ENCODE assay signal across 8 cellular contexts in the genomic region with DNA sequence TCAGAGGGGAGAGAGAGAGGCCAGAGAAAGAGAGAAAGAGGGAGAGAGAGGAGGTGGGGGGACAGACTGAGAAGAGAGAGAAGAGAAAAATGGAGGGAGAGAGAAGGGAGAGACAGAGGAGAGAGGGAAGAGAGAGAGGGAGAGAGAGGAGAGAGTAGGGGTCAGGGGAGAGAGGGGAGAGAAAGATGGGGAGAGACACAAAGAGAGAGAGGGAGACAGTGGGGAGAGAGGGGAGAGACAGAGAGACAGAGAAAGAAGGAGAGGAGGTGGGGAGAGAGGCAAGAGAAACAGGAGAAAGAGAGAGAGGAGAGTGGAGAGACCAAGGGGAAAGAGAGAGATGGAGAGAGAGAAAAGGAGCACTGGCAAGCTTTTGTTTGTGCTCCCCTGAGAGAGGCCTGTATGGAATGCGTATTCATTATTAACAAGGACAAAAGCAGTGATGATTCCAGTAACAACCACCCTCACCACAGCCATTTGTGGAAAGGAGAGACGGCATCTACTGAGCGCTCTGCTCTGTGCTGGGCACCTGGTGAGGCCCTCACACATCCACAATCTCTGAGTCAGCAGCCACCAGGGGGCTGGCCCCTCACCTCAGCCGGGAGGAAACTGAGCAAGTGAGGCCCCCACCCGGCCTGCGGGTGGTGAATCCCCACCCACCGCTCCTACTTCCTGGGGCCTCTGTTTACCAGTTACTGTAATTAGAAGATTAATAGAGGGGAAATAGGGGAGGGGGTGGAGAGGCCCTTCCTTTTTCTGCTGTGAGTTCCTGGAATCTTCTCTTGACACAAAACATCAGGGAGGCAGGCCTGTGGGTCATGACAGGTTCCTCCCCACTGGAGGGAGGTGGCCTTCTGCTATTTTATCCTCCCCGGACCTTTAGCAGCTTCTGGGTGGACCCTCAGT. TPM values are rescaled to one million over a fixed set of nuclear protein-coding genes. Genes with fewer than 3 reads are reported as not detected.
A peak's percentile ranks its signal among the peaks of the same experiment; 100 is the strongest.
DNase-seq lines count a peak whose midpoint lies in the region; ATAC-seq and TF ChIP-seq lines count a peak whose summit lies in the region.

No MANE protein-coding gene starts in this region.

- DNase-seq in GF-D8 (lab: John Stamatoyannopoulos, UW) (peak; percentile 14), RPMI8226 (peak; percentile 50), mucosa of gallbladder (ENCODE audit: low spot score) (no peak), vagina (ENCODE audit: extremely low spot score in 2 of 2) (no peak), T1000 (lab: John Stamatoyannopoulos, UW) (no peak)
- peak; percentile 85 for DNase-seq in activated naive CD4-positive, alpha-beta T cell treated with Interleukin-2 at 50 U/mL for 16 hours

- no peak for TF ChIP-seq CTCF in neural cell (IDR thresholded peaks at IDR 0.05; ENCODE audit: poor library complexity, severe bottlenecking)
- no peak for TF ChIP-seq CTCF in vagina (IDR thresholded peaks at IDR 0.05)

- no peak for TF ChIP-seq POLR2A in vagina (IDR thresholded peaks at IDR 0.05)

- intact Hi-C loops in vagina (cut with DNase I), result no loop called here

- TF ChIP-seq EP300 in neural cell (conservative IDR thresholded peaks at IDR 0.05; ENCODE audit: poor library complexity, severe bottlenecking), result no peak

- H3K9me3 ChIP-seq in neural cell (ENCODE audit: low read length), result no peaks in the 10 kb centered on the region
- H3K9me3 ChIP-seq in vagina, result no peaks in the 10 kb centered on the region

- peak overlapping the region; percentile 31 for H2AFZ ChIP-seq in neural cell (ENCODE audit: low read depth, low read length)

- H3K27ac ChIP-seq in neural cell (ENCODE audit: low read length) (no peak overlapping the region), vagina (no peak overlapping the region)

- no peak overlapping the region for H3K9ac ChIP-seq in neural cell (ENCODE audit: low read length)

- H3K4me1 ChIP-seq in vagina, result peaks cover 12% of the 10 kb centered on the region

- H3K4me3 ChIP-seq in neural cell (ENCODE audit: low read length) (no peak overlapping the region), vagina (no peak overlapping the region)

- H3F3A ChIP-seq in neural cell (ENCODE audit: insufficient read depth, low read length, poor library complexity, severe bottlenecking), result no peaks in the 10 kb centered on the region

- H3K9me2 ChIP-seq in neural cell (ENCODE audit: insufficient read depth, low read length), result no peaks in the 10 kb centered on the region

- no peak for ATAC-seq in HG03378 (IDR thresholded peaks at IDR 0.05; ENCODE audit: unreplicated experiment)

- H3K4me2 ChIP-seq in neural cell (ENCODE audit: low read length), result no peak overlapping the region

- no peak for TF ChIP-seq RAD21 in neural cell (conservative IDR thresholded peaks at IDR 0.05)

- no peaks in the 10 kb centered on the region for H4K20me1 ChIP-seq in neural cell (ENCODE audit: insufficient read depth)

- H3K36me3 ChIP-seq in neural cell (ENCODE audit: insufficient read depth, low read length), result no peaks in the 10 kb centered on the region
- H3K36me3 ChIP-seq in vagina, result no peaks in the 10 kb centered on the region

- H3K79me2 ChIP-seq in neural cell (replicated peaks; ENCODE audit: insufficient read depth, low read length), result no peaks in the 10 kb centered on the region

- H3K27me3 ChIP-seq in neural cell (ENCODE audit: insufficient read depth, low read depth, low read length) (no peaks in the 10 kb centered on the region), vagina (no peaks in the 10 kb centered on the region)

TF ChIP-seq in neural cell, 6 proteins besides CTCF, POLR2A, EP300 and RAD21:
- no peak for TF ChIP-seq SMC3 (conservative IDR thresholded peaks at IDR 0.05; ENCODE audit: poor library complexity)
- TF ChIP-seq POLR2AphosphoS5 (IDR thresholded peaks at IDR 0.05), result no peak
- TF ChIP-seq, protein P1, sequence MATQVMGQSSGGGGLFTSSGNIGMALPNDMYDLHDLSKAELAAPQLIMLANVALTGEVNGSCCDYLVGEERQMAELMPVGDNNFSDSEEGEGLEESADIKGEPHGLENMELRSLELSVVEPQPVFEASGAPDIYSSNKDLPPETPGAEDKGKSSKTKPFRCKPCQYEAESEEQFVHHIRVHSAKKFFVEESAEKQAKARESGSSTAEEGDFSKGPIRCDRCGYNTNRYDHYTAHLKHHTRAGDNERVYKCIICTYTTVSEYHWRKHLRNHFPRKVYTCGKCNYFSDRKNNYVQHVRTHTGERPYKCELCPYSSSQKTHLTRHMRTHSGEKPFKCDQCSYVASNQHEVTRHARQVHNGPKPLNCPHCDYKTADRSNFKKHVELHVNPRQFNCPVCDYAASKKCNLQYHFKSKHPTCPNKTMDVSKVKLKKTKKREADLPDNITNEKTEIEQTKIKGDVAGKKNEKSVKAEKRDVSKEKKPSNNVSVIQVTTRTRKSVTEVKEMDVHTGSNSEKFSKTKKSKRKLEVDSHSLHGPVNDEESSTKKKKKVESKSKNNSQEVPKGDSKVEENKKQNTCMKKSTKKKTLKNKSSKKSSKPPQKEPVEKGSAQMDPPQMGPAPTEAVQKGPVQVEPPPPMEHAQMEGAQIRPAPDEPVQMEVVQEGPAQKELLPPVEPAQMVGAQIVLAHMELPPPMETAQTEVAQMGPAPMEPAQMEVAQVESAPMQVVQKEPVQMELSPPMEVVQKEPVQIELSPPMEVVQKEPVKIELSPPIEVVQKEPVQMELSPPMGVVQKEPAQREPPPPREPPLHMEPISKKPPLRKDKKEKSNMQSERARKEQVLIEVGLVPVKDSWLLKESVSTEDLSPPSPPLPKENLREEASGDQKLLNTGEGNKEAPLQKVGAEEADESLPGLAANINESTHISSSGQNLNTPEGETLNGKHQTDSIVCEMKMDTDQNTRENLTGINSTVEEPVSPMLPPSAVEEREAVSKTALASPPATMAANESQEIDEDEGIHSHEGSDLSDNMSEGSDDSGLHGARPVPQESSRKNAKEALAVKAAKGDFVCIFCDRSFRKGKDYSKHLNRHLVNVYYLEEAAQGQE (IDR thresholded peaks at IDR 0.05; ENCODE audit: borderline replicate concordance), result no peak
- no peak for TF ChIP-seq MXI1 (conservative IDR thresholded peaks at IDR 0.05; ENCODE audit: poor library complexity, severe bottlenecking)
- no peak for TF ChIP-seq EZH2 (IDR thresholded peaks at IDR 0.05; ENCODE audit: borderline replicate concordance, insufficient read depth, low read length, poor library complexity, severe bottlenecking)
- TF ChIP-seq TAF1 (IDR thresholded peaks at IDR 0.05; ENCODE audit: low read depth), result no peak

RNA-seq across cellular contexts. Expression of gene MIAT, which starts 14.7 kb away (rescaled TPM):
- polyA plus RNA-seq in neural cell, result 529 and 710 TPM in 2 replicates
- polyA minus RNA-seq in neural cell, result 421 and 468 TPM in 2 replicates
- 2.7 TPM for total RNA-seq in mucosa of gallbladder
- total RNA-seq in vagina, result 2.7 TPM

RNA-seq across cellular contexts. Expression of gene CRYBA4, which starts 21.0 kb away (rescaled TPM):
- polyA plus RNA-seq in neural cell, result not detected in 2 replicates
- not detected in 2 replicates for polyA minus RNA-seq in neural cell
- not detected for total RNA-seq in mucosa of gallbladder
- total RNA-seq in vagina, result not detected

RNA-seq across cellular contexts. Expression of gene CRYBB1, which starts 24.9 kb away (rescaled TPM):
- polyA plus RNA-seq in neural cell, result not detected in 2 replicates
- polyA minus RNA-seq in neural cell, result not detected in 2 replicates
- total RNA-seq in mucosa of gallbladder (0.37 TPM), vagina (not detected)

RNA-seq across cellular contexts. Expression of gene TPST2, which starts 52.8 kb away (rescaled TPM):
- 16.6 and 20.5 TPM in 2 replicates for polyA plus RNA-seq in neural cell
- 8.2 and 13.1 TPM in 2 replicates for polyA minus RNA-seq in neural cell
- total RNA-seq in mucosa of gallbladder (56.0 TPM), vagina (96.3 TPM)

Comparison
In these comparisons a context has a peak if more than half of its experiments do, and no peak if none do; other contexts are left out.
1. DNase-seq: peak in GF-D8 (single experiment), RPMI8226 (single experiment) and activated naive CD4-positive, alpha-beta T cell treated with Interleukin-2 at 50 U/mL for 16 hours (single experiment); none in mucosa of gallbladder (single experiment), vagina (0 of 2) and T1000 (single experiment).